In genomic region chr5:95923918-95924559, GRCh38 we compare ENCODE assay signal across 11 cellular contexts.
DNase-seq lines count a peak whose midpoint lies in the region; ATAC-seq and TF ChIP-seq lines count a peak whose summit lies in the region.
"Had no signal": no experiment of that assay in that cellular context is flagged by ENCODE, and none has a peak within 500 bp of the region (broad histone marks: within the 10 kb centered on the region; RNA-seq: fewer than 3 reads in every experiment).

No MANE protein-coding gene starts in this region.

- peaks cover 32% of the 10 kb centered on the region for H3K36me3 Mint-ChIP-seq in stimulated activated effector memory CD8-positive, alpha-beta T cell treated with anti-CD3 and anti-CD28 coated beads, Interleukin-12 subunit alpha, Interleukin-12 subunit beta, amount 100 ng/mL, for 72 hours

- peaks cover 84% of the 10 kb centered on the region for H3K36me3 ChIP-seq in RWPE2 (ENCODE audit: low read depth)

- no peaks in the 10 kb centered on the region for H3K9me3 Mint-ChIP-seq in stimulated activated effector memory CD8-positive, alpha-beta T cell treated with anti-CD3 and anti-CD28 coated beads, Interleukin-12 subunit alpha, Interleukin-12 subunit beta, amount 100 ng/mL, for 72 hours
- H3K9me3 Mint-ChIP-seq: effector memory CD8-positive, alpha-beta T cell had no signal

- peaks cover 48% of the 10 kb centered on the region for H3K4me1 Mint-ChIP-seq in stimulated activated effector memory CD8-positive, alpha-beta T cell treated with anti-CD3 and anti-CD28 coated beads, Interleukin-12 subunit alpha, Interleukin-12 subunit beta, amount 100 ng/mL, for 72 hours

- H3K27ac ChIP-seq in 22Rv1 (peak overlapping the region; percentile 52), RWPE2 (ENCODE audit: poor library complexity, severe bottlenecking) (peak overlapping the region; percentile 69)

- H3K27me3 ChIP-seq in RWPE2 (ENCODE audit: insufficient read depth, poor library complexity, severe bottlenecking): no peaks in the 10 kb centered on the region

- H3K4me3 Mint-ChIP-seq in stimulated activated effector memory CD8-positive, alpha-beta T cell treated with anti-CD3 and anti-CD28 coated beads, Interleukin-12 subunit alpha, Interleukin-12 subunit beta, amount 100 ng/mL, for 72 hours: no peak overlapping the region
- H3K4me3 Mint-ChIP-seq: effector memory CD8-positive, alpha-beta T cell had no signal

- no peaks in the 10 kb centered on the region for H3K9me3 ChIP-seq in RWPE2 (ENCODE audit: severe bottlenecking)

- peaks cover 71% of the 10 kb centered on the region for H3K4me1 ChIP-seq in RWPE2 (ENCODE audit: insufficient read depth, poor library complexity, severe bottlenecking)

- no peak overlapping the region for H3K27ac Mint-ChIP-seq in stimulated activated effector memory CD8-positive, alpha-beta T cell treated with anti-CD3 and anti-CD28 coated beads, Interleukin-12 subunit alpha, Interleukin-12 subunit beta, amount 100 ng/mL, for 72 hours
- H3K27ac Mint-ChIP-seq: effector memory CD8-positive, alpha-beta T cell had no signal

- H3K4me3 ChIP-seq in RWPE2 (ENCODE audit: severe bottlenecking): no peak overlapping the region
- H3K4me3 ChIP-seq: lung had no signal

- DNase-seq in RWPE2 (ENCODE audit: low spot score) (no peak), AG08395 (ENCODE audit: low spot score) (no peak)
- no peak for DNase-seq in activated CD4-positive, alpha-beta T cell treated with anti-CD3 and anti-CD28 coated beads, Interleukin-2, amount 50 U/mL, for 4 hours
- DNase-seq in stimulated activated effector memory CD8-positive, alpha-beta T cell treated with anti-CD3 and anti-CD28 coated beads, Interleukin-12 subunit alpha, Interleukin-12 subunit beta, amount 100 ng/mL, for 72 hours (ENCODE audit: low spot score in 2 of 2): no peak
- DNase-seq: effector memory CD8-positive, alpha-beta T cell; H7 had no signal

- TF ChIP-seq CTCF in 22Rv1 (IDR thresholded peaks at IDR 0.05): no peak
- no peak for TF ChIP-seq CTCF in RWPE2 (IDR thresholded peaks at IDR 0.05; ENCODE audit: poor library complexity, severe bottlenecking)

- peak; percentile 44 for ATAC-seq in GM19351 (IDR thresholded peaks at IDR 0.05; ENCODE audit: unreplicated experiment)
- ATAC-seq in HG03066 (IDR thresholded peaks at IDR 0.05; ENCODE audit: low read depth, unreplicated experiment): peak; percentile 45
- ATAC-seq in RWPE2 (ENCODE audit: low read depth): no peak
- no peak for ATAC-seq in HG03439 (IDR thresholded peaks at IDR 0.05; ENCODE audit: unreplicated experiment)
- ATAC-seq in stimulated activated effector memory CD8-positive, alpha-beta T cell treated with anti-CD3 and anti-CD28 coated beads, Interleukin-12 subunit alpha, Interleukin-12 subunit beta, amount 100 ng/mL, for 72 hours: no peak
- ATAC-seq: effector memory CD8-positive, alpha-beta T cell had no signal

Comparison
In these comparisons a context has a peak if more than half of its experiments do, and no peak if none do; other contexts are left out.
1. ATAC-seq: peak in GM19351 (single experiment) and HG03066 (single experiment); none in RWPE2 (single experiment), HG03439 (single experiment) and stimulated activated effector memory CD8-positive, alpha-beta T cell treated with anti-CD3 and anti-CD28 coated beads, Interleukin-12 subunit alpha, Interleukin-12 subunit beta, amount 100 ng/mL, for 72 hours (single experiment).